In genomic region chr6:81450180-81450579, GRCh38 we compare ENCODE assay signal across 13 cellular contexts.
A peak's percentile ranks its signal among the peaks of the same experiment; 100 is the strongest.
DNase-seq lines count a peak whose midpoint lies in the region; ATAC-seq and TF ChIP-seq lines count a peak whose summit lies in the region.
"Had no signal": no experiment of that assay in that cellular context is flagged by ENCODE, and none has a peak within 500 bp of the region (broad histone marks: within the 10 kb centered on the region; RNA-seq: fewer than 3 reads in every experiment).

No MANE protein-coding gene starts in this region.

- H4K20me1 ChIP-seq in GM23248 (ENCODE audit: insufficient read depth), result no peaks in the 10 kb centered on the region
- no peaks in the 10 kb centered on the region for H4K20me1 ChIP-seq in SK-N-SH (ENCODE audit: insufficient read depth)

- no peaks in the 10 kb centered on the region for H3K9me2 ChIP-seq in GM23248 (ENCODE audit: insufficient read depth)
- no peaks in the 10 kb centered on the region for H3K9me2 ChIP-seq in SK-N-SH

- no peak for TF ChIP-seq EP300 in SK-N-SH (IDR thresholded peaks at IDR 0.05; ENCODE audit: borderline replicate concordance in 1 of 2, low read depth in 1 of 2, low read length in 1 of 2)

- H3K27ac Mint-ChIP-seq in activated CD8-positive, alpha-beta T cell treated with anti-CD3 and anti-CD28 coated beads for 36 hours, result no peak overlapping the region
- H3K27ac Mint-ChIP-seq: stimulated activated naive B cell treated with anti-CD40 and anti-IgM and Interleukin-4, amounts not matched to agents 10 μg/mL and 1 μg/mL and 100 μg/mL, for 72 hours had no signal

- H3K9me3 ChIP-seq in GM23248 (ENCODE audit: low read depth) (no peaks in the 10 kb centered on the region), SK-N-SH (no peaks in the 10 kb centered on the region), heart left ventricle (no peaks in the 10 kb centered on the region), testis (no peaks in the 10 kb centered on the region)

- no peak for TF ChIP-seq POLR2A in heart left ventricle (IDR thresholded peaks at IDR 0.05)
- no peak for TF ChIP-seq POLR2A in testis (IDR thresholded peaks at IDR 0.05)

- H2AFZ ChIP-seq in GM23248 (no peak overlapping the region), SK-N-SH (ENCODE audit: low read depth) (no peak overlapping the region; the same call in 1 of the 2 replicates)

- no peaks in the 10 kb centered on the region for H3K27me3 Mint-ChIP-seq in activated CD8-positive, alpha-beta T cell treated with anti-CD3 and anti-CD28 coated beads for 36 hours
- H3K27me3 Mint-ChIP-seq: stimulated activated naive B cell treated with anti-CD40 and anti-IgM and Interleukin-4, amounts not matched to agents 10 μg/mL and 1 μg/mL and 100 μg/mL, for 72 hours had no signal

- CTCF ChIA-PET in SK-N-SH (lab: Yijun Ruan, JAX), result interaction anchor here (1.0 to 1.7 kb wide), 2 partner anchors 72 to 303 kb away, joined by 3 to 6 read pairs; no protein-coding TSS in a partner anchor
- CTCF ChIA-PET in activated CD8-positive, alpha-beta T cell treated with anti-CD3 and anti-CD28 coated beads for 36 hours (lab: Charles Lee), result no interaction called here

- H3K9ac ChIP-seq in GM23248, result no peak overlapping the region
- H3K9ac ChIP-seq in SK-N-SH, result no peak overlapping the region

- H3K27ac ChIP-seq in GM23248 (no peak overlapping the region), SK-N-SH (ENCODE audit: low read depth in 2 of 2, low read length in 1 of 2) (peak overlapping the region in 1 of 2 experiments; percentile 65; a peak in 1 of 4 replicates), heart left ventricle (no peak overlapping the region), testis (peak overlapping the region; percentile 25 to 59)

- peaks cover 17% of the 10 kb centered on the region for H3K4me1 ChIP-seq in GM23248 (ENCODE audit: insufficient read depth)
- H3K4me1 ChIP-seq in SK-N-SH (ENCODE audit: control insufficient read depth in 1 of 2, insufficient read depth in 2 of 2, low read depth in 1 of 2, low read length in 1 of 2), result peaks cover 0 to 3% of the 10 kb centered on the region in 2 experiments; a peak in 3 of 4 replicates
- H3K4me1 ChIP-seq in heart left ventricle, result peaks cover 0 to 9% (median 0%) of the 10 kb centered on the region in 12 donors
- H3K4me1 ChIP-seq in testis, result peaks cover 12% of the 10 kb centered on the region

- 14 to 15% methylated on average over 2 of the region's 2 CpGs for WGBS in GM23248 (ENCODE audit: low coverage in 1 of 2, low lambda C conversion rate in 2 of 2, missing lambda C conversion rate in 2 of 2), 2 experiments
- 35% methylated on average over 2 of the region's 2 CpGs for WGBS in SK-N-SH (ENCODE audit: low lambda C conversion rate)
- 50 to 68% (median 57%) methylated on average over 2 of the region's 2 CpGs for WGBS in heart left ventricle, 4 donors
- WGBS in testis, 2 donors, result 51 to 66% methylated on average over 2 of the region's 2 CpGs

- ATAC-seq in heart left ventricle (peak in 3 of 4 donors; percentile 56 to 61 (median 60)), GM18502 (IDR thresholded peaks at IDR 0.05; ENCODE audit: poor library complexity, unreplicated experiment) (no peak), HG03108 (IDR thresholded peaks at IDR 0.05; ENCODE audit: unreplicated experiment) (no peak)
- no peak for ATAC-seq in activated CD8-positive, alpha-beta T cell treated with anti-CD3 and anti-CD28 coated beads for 36 hours
- ATAC-seq: Panc1; stimulated activated naive B cell treated with anti-CD40 and anti-IgM and Interleukin-4, amounts not matched to agents 10 μg/mL and 1 μg/mL and 100 μg/mL, for 72 hours had no signal

- H3K36me3 Mint-ChIP-seq in activated CD8-positive, alpha-beta T cell treated with anti-CD3 and anti-CD28 coated beads for 36 hours (ENCODE audit: low read depth), result no peaks in the 10 kb centered on the region
- H3K36me3 Mint-ChIP-seq: stimulated activated naive B cell treated with anti-CD40 and anti-IgM and Interleukin-4, amounts not matched to agents 10 μg/mL and 1 μg/mL and 100 μg/mL, for 72 hours had no signal

- H3K27me3 ChIP-seq in GM23248 (replicated peaks; ENCODE audit: insufficient read depth), result no peaks in the 10 kb centered on the region
- H3K27me3 ChIP-seq in SK-N-SH (ENCODE audit: insufficient read depth), result no peaks in the 10 kb centered on the region
- H3K27me3 ChIP-seq in heart left ventricle, result no peaks in the 10 kb centered on the region
- no peaks in the 10 kb centered on the region for H3K27me3 ChIP-seq in testis

- DNase-seq in GM23248, result peak; percentile 90
- peak; percentile 18 for DNase-seq in SK-N-SH
- no peak for DNase-seq in heart left ventricle
- DNase-seq in testis, result no peak
- no peak for DNase-seq in activated CD8-positive, alpha-beta T cell treated with anti-CD3 and anti-CD28 coated beads for 36 hours
- DNase-seq: activated T-cell treated with anti-CD3 and anti-CD28 coated beads, Interleukin-2, amount 50 U/mL, for 1 hour; erythroblast; stimulated activated CD4-positive, alpha-beta T cell treated with anti-CD3 and anti-CD28 coated beads, Interleukin-1b, Interleukin-23, amount 100 ng/mL, for 48 hours; stimulated activated naive B cell treated with anti-CD40 and anti-IgM and Interleukin-4, amounts not matched to agents 10 μg/mL and 1 μg/mL and 100 μg/mL, for 72 hours had no signal

- H3F3A ChIP-seq in GM23248 (ENCODE audit: insufficient read depth) (peaks cover 3% of the 10 kb centered on the region; the same call in 1 of the 2 replicates), SK-N-SH (replicated peaks; ENCODE audit: insufficient read depth) (peaks cover 10% of the 10 kb centered on the region)

- H3K4me3 ChIP-seq in GM23248 (no peak overlapping the region), SK-N-SH (ENCODE audit: low read depth in 2 of 2, low read length in 1 of 2) (no peak overlapping the region), heart left ventricle (no peak overlapping the region), testis (no peak overlapping the region)

- H3K9me3 Mint-ChIP-seq in activated CD8-positive, alpha-beta T cell treated with anti-CD3 and anti-CD28 coated beads for 36 hours, result no peaks in the 10 kb centered on the region
- H3K9me3 Mint-ChIP-seq: neural crest cell; stimulated activated naive B cell treated with anti-CD40 and anti-IgM and Interleukin-4, amounts not matched to agents 10 μg/mL and 1 μg/mL and 100 μg/mL, for 72 hours had no signal

- H3K4me2 ChIP-seq in GM23248 (ENCODE audit: unreplicated experiment), result peak overlapping the region; percentile 10
- H3K4me2 ChIP-seq in SK-N-SH, result peak overlapping the region; percentile 13; the same call in 1 of the 2 replicates

- no peaks in the 10 kb centered on the region for H3K4me1 Mint-ChIP-seq in activated CD8-positive, alpha-beta T cell treated with anti-CD3 and anti-CD28 coated beads for 36 hours (ENCODE audit: low read depth)
- H3K4me1 Mint-ChIP-seq: neural crest cell; stimulated activated naive B cell treated with anti-CD40 and anti-IgM and Interleukin-4, amounts not matched to agents 10 μg/mL and 1 μg/mL and 100 μg/mL, for 72 hours had no signal

- H3K36me3 ChIP-seq in GM23248 (ENCODE audit: low read depth) (no peaks in the 10 kb centered on the region), SK-N-SH (replicated peaks in 1 of 2; ENCODE audit: control insufficient read depth in 1 of 2, insufficient read depth in 2 of 2, low read length in 1 of 2) (no peaks in the 10 kb centered on the region), heart left ventricle (no peaks in the 10 kb centered on the region), testis (ENCODE audit: low read depth, missing control alignments) (no peaks in the 10 kb centered on the region)

- H3K79me2 ChIP-seq in GM23248 (ENCODE audit: insufficient read depth) (no peaks in the 10 kb centered on the region), SK-N-SH (ENCODE audit: insufficient read depth) (no peaks in the 10 kb centered on the region)

- intact Hi-C loops in heart left ventricle (cut with DNase I) (loop anchor here in 3 of 10 donors (5.0 to 10.0 kb wide), 3 partner anchors 205 to 305 kb away; partner anchors contain the start of gene TENT5A (in 2 of the 3)), testis (cut with DNase I; ENCODE audit: low total_unique reads) (no loop called here)
- intact Hi-C loops in activated CD8-positive, alpha-beta T cell treated with anti-CD3 and anti-CD28 coated beads for 36 hours (cut with micrococcal nuclease), result no loop called here

- TF ChIP-seq CTCF in SK-N-SH (IDR thresholded peaks at IDR 0.05), result peak; percentile 44
- peak in 2 of 12 donors; percentile 11 to 18 for TF ChIP-seq CTCF in heart left ventricle (IDR thresholded peaks at IDR 0.05)
- no peak for TF ChIP-seq CTCF in testis (IDR thresholded peaks at IDR 0.05)
- TF ChIP-seq CTCF in activated CD8-positive, alpha-beta T cell treated with anti-CD3 and anti-CD28 coated beads for 36 hours (IDR thresholded peaks at IDR 0.05), result no peak

- TF ChIP-seq RAD21 in SK-N-SH (IDR thresholded peaks at IDR 0.05; ENCODE audit: low read length), result peak; percentile 54

- H3K4me3 Mint-ChIP-seq in activated CD8-positive, alpha-beta T cell treated with anti-CD3 and anti-CD28 coated beads for 36 hours, result no peak overlapping the region
- H3K4me3 Mint-ChIP-seq: neural crest cell; stimulated activated naive B cell treated with anti-CD40 and anti-IgM and Interleukin-4, amounts not matched to agents 10 μg/mL and 1 μg/mL and 100 μg/mL, for 72 hours had no signal

- POLR2A ChIA-PET in SK-N-SH (lab: Yijun Ruan, JAX), result no interaction called here
- POLR2A ChIA-PET in activated CD8-positive, alpha-beta T cell treated with anti-CD3 and anti-CD28 coated beads for 36 hours (lab: Charles Lee), result no interaction called here

- in situ Hi-C loops in GM23248 (cut with MboI), result loop anchor here (25.0 kb wide), 3 partner anchors 562 to 1238 kb away; no protein-coding TSS in a partner anchor

TF ChIP-seq in SK-N-SH, 30 proteins besides CTCF, POLR2A, EP300 and RAD21:
- peak; percentile 35; the same call in 1 of the 2 replicates for TF ChIP-seq SMC3 (IDR thresholded peaks at IDR 0.05; ENCODE audit: low read depth, low read length)
- TF ChIP-seq JUND (IDR thresholded peaks at IDR 0.05), result peak; percentile 29; the same call in 1 of the 2 replicates
- TF ChIP-seq MEF2A (IDR thresholded peaks at IDR 0.05; ENCODE audit: borderline replicate concordance, low read depth), result no peak
- no peak for TF ChIP-seq MXI1 (IDR thresholded peaks at IDR 0.05; ENCODE audit: low read depth, low read length)
- peak; percentile 41; the same call in 1 of the 2 replicates for TF ChIP-seq FOSL2 (IDR thresholded peaks at IDR 0.05; ENCODE audit: borderline replicate concordance, low read depth)
- TF ChIP-seq PBX3 (IDR thresholded peaks at IDR 0.05), result peak; percentile 57
- no peak for TF ChIP-seq TAF1 (IDR thresholded peaks at IDR 0.05; ENCODE audit: borderline replicate concordance, low read depth, low read length)
- peak; percentile 87 for TF ChIP-seq TCF12 (IDR thresholded peaks at IDR 0.05)

Comparison
In these comparisons a context has a peak if more than half of its experiments do, and no peak if none do; other contexts are left out.
1. DNase-seq: peak in GM23248 (single experiment) and SK-N-SH (single experiment); none in heart left ventricle (0 of 5), testis (single experiment) and activated CD8-positive, alpha-beta T cell treated with anti-CD3 and anti-CD28 coated beads for 36 hours (single experiment).
2. H3K27ac ChIP-seq: peak in testis (2 of 2); none in GM23248 (single experiment) and heart left ventricle (0 of 12).
3. ATAC-seq: peak in heart left ventricle (3 of 4); none in GM18502 (single experiment), HG03108 (single experiment) and activated CD8-positive, alpha-beta T cell treated with anti-CD3 and anti-CD28 coated beads for 36 hours (single experiment).